ENCODE assay signal across 13 cellular contexts in genomic region chr3:193843447-193844301, GRCh38.
DNase-seq lines count a peak whose midpoint lies in the region; ATAC-seq and TF ChIP-seq lines count a peak whose summit lies in the region.
"Had no signal": no experiment of that assay in that cellular context is flagged by ENCODE, and none has a peak within 500 bp of the region (broad histone marks: within the 10 kb centered on the region; RNA-seq: fewer than 3 reads in every experiment).

No MANE protein-coding gene starts in this region.

- DNase-seq in foreskin keratinocyte (peak in 1 of 2 donors; percentile 61), stomach (peak; percentile 71), omental fat pad (ENCODE audit: low spot score) (no peak)
- DNase-seq in activated CD4-positive, alpha-beta T cell treated with anti-CD3 and anti-CD28 coated beads, Interleukin-2, amount 50 U/mL, for 1 hour: no peak
- DNase-seq: activated CD8-positive, alpha-beta memory T cell treated with anti-CD3 and anti-CD28 coated beads, Interleukin-2, amount 50 U/mL, for 48 hours; hippocampal formation; NCI-H226; occipital lobe; SW 1271 had no signal

- H3K27me3 ChIP-seq in foreskin keratinocyte: no peaks in the 10 kb centered on the region
- H3K27me3 ChIP-seq in stomach: no peaks in the 10 kb centered on the region
- H3K27me3 ChIP-seq: cardiac muscle cell had no signal

- WGBS in stomach, 5 donors: 31 to 56% (median 38%) methylated on average over 5 of the region's 5 CpGs

- H3K9me3 ChIP-seq in stomach: no peaks in the 10 kb centered on the region

- intact Hi-C loops in stomach (cut with DNase I; ENCODE audit: low total_unique reads): no loop called here

- H3K4me1 ChIP-seq in foreskin keratinocyte: peaks cover 6% of the 10 kb centered on the region
- H3K4me1 ChIP-seq in stomach: peaks cover 8 to 21% (median 16%) of the 10 kb centered on the region in 4 donors

- TF ChIP-seq POLR2A in stomach (IDR thresholded peaks at IDR 0.05): no peak

- TF ChIP-seq CTCF in foreskin keratinocyte (conservative IDR thresholded peaks at IDR 0.05) (no peak), stomach (IDR thresholded peaks at IDR 0.05) (no peak), omental fat pad (IDR thresholded peaks at IDR 0.05) (no peak)

- H3K27ac ChIP-seq in foreskin keratinocyte (peak overlapping the region; percentile 40), stomach (peak overlapping the region; percentile 80 to 92 (median 86))
- H3K27ac ChIP-seq: cardiac muscle cell had no signal

- no peak overlapping the region for H3K4me3 ChIP-seq in stomach
- H3K4me3 ChIP-seq: cardiac muscle cell had no signal

- TF ChIP-seq EP300 in stomach (IDR thresholded peaks at IDR 0.05): no peak

- no peaks in the 10 kb centered on the region for H3K36me3 ChIP-seq in stomach
- H3K36me3 ChIP-seq: cardiac muscle cell had no signal

- ATAC-seq in GM21381 (IDR thresholded peaks at IDR 0.05; ENCODE audit: unreplicated experiment): peak; percentile 82
- ATAC-seq in HG03571 (IDR thresholded peaks at IDR 0.05; ENCODE audit: unreplicated experiment): peak; percentile 71
- ATAC-seq in foreskin keratinocyte: peak; percentile 31
- ATAC-seq in omental fat pad (ENCODE audit: low FRiP score): no peak
- ATAC-seq in GM18517 (IDR thresholded peaks at IDR 0.05; ENCODE audit: unreplicated experiment): no peak

Comparison
In these comparisons a context has a peak if more than half of its experiments do, and no peak if none do; other contexts are left out.
1. ATAC-seq: peak in GM21381 (single experiment), HG03571 (single experiment) and foreskin keratinocyte (single experiment); none in omental fat pad (single experiment) and GM18517 (single experiment).